Comparison of ENCODE assay signal across 10 cellular contexts in the genomic region with DNA sequence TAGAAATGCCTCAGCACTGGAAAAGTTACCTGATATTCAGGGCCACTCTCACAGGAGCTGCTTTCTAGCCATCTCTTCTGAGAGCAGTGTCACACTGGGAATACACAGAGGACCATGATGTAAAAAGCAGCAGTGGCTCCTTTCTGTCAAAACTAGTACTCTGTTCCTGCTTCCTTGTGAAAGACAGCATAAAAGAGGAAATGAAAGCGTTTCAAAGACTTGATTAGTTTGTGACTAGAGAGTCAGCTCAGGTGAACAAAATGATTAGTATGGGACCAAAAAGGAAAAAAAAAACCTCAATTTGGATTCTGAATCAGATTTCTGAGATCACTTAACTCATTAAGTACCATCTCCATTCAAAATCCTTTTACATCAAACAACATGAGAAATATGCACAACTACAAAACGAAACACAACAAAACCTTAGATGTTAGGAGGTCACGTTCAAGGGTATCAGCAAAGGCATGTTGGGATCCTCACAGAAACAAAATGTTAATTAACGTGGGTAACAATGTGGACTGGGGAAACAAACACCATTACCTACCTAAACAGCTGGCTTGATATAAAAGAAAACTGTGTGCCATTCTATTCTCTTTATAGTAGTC.
DNase-seq lines count a peak whose midpoint lies in the region; ATAC-seq and TF ChIP-seq lines count a peak whose summit lies in the region.
"Had no signal": no experiment of that assay in that cellular context is flagged by ENCODE, and none has a peak within 500 bp of the region (broad histone marks: within the 10 kb centered on the region; RNA-seq: fewer than 3 reads in every experiment).

No MANE protein-coding gene starts in this region.

- peak; percentile 82 for DNase-seq in CD1c-positive myeloid dendritic cell (ENCODE audit: extremely low spot score)
- peak; percentile 71 for DNase-seq in RPMI8226
- DNase-seq in PC-9: no peak
- no peak for DNase-seq in GM10266 (ENCODE audit: extremely low spot score)
- no peak for DNase-seq in cerebellum (ENCODE audit: low spot score)
- DNase-seq in BE2C: no peak
- DNase-seq: CD8-positive, alpha-beta T cell; head of caudate nucleus had no signal

- no peak overlapping the region for H3K4me2 ChIP-seq in PC-9

- peak; percentile 74 for ATAC-seq in GM19463 (IDR thresholded peaks at IDR 0.05; ENCODE audit: unreplicated experiment)
- peak; percentile 84 for ATAC-seq in HG03095 (IDR thresholded peaks at IDR 0.05; ENCODE audit: unreplicated experiment)
- ATAC-seq: CD8-positive, alpha-beta T cell had no signal

- H4K20me1 ChIP-seq in PC-9 (ENCODE audit: insufficient read depth): no peaks in the 10 kb centered on the region

- no peaks in the 10 kb centered on the region for H3F3A ChIP-seq in PC-9 (ENCODE audit: insufficient read depth, low read depth)

- intact Hi-C loops in PC-9 (cut with micrococcal nuclease; ENCODE audit: unreplicated experiment): no loop called here

- H3K4me3 ChIP-seq in PC-9 (no peak overlapping the region), BE2C (ENCODE audit: low read depth, low read length) (no peak overlapping the region)

- H2AFZ ChIP-seq in PC-9: no peak overlapping the region

- BruUV-seq in PC-9 (replicated peaks; lab: Mats Ljungman, UMichigan): no TSS peak

- CTCF ChIA-PET in PC-9 (lab: Charles Lee): interaction anchor here (0.6 to 0.8 kb wide), 2 partner anchors 13 to 404 kb away, joined by 3 to 4 read pairs; partner anchors contain the start of gene POLR1F

- H3K27me3 ChIP-seq in PC-9 (ENCODE audit: insufficient read depth, low read depth) (no peaks in the 10 kb centered on the region), BE2C (no peaks in the 10 kb centered on the region)

- 0 out of 2 replicates have a peak, but pooled peaks cover 4% of the 10 kb centered on the region for H3K9me2 ChIP-seq in PC-9 (ENCODE audit: insufficient read depth)

- H3K36me3 ChIP-seq in PC-9 (ENCODE audit: low read depth) (no peaks in the 10 kb centered on the region), BE2C (no peaks in the 10 kb centered on the region)

- POLR2A ChIA-PET in PC-9 (lab: Charles Lee; ENCODE audit: unreplicated experiment): no interaction called here

- H3K27ac ChIP-seq in PC-9: no peak overlapping the region

- H3K79me2 ChIP-seq in PC-9 (ENCODE audit: low read depth): no peaks in the 10 kb centered on the region

- no peak for TF ChIP-seq CTCF in PC-9 (conservative IDR thresholded peaks at IDR 0.05)
- no peak for TF ChIP-seq CTCF in GM10266 (IDR thresholded peaks at IDR 0.05; ENCODE audit: control insufficient read depth, insufficient read depth, low read depth, missing control alignments)
- no peak for TF ChIP-seq CTCF in BE2C (IDR thresholded peaks at IDR 0.05; ENCODE audit: low read depth, low read length)

- H3K9me3 ChIP-seq in PC-9 (ENCODE audit: insufficient read depth, low read depth): no peaks in the 10 kb centered on the region
- H3K9me3 ChIP-seq in BE2C: no peaks in the 10 kb centered on the region

- H3K4me1 ChIP-seq in PC-9 (replicated peaks; ENCODE audit: insufficient read depth) (no peaks in the 10 kb centered on the region), BE2C (0 out of 2 replicates have a peak, but pooled peaks cover 2% of the 10 kb centered on the region)

Comparison
In these comparisons a context has a peak if more than half of its experiments do, and no peak if none do; other contexts are left out.
1. DNase-seq: peak in CD1c-positive myeloid dendritic cell (single experiment) and RPMI8226 (single experiment); none in PC-9 (0 of 2), GM10266 (single experiment), cerebellum (single experiment) and BE2C (single experiment).